Comparison of ENCODE assay signal across 21 cellular contexts in genomic region chr9:995192-995591, GRCh38. TPM values are rescaled to one million over a fixed set of nuclear protein-coding genes. Genes with fewer than 3 reads are reported as not detected.
DNase-seq lines count a peak whose midpoint lies in the region; TF ChIP-seq lines count a peak whose summit lies in the region.
"Had no signal": no experiment of that assay in that cellular context is flagged by ENCODE, and none has a peak within 500 bp of the region (broad histone marks: within the 10 kb centered on the region; RNA-seq: fewer than 3 reads in every experiment).

No MANE protein-coding gene starts in this region.

- H3K9ac ChIP-seq in mesenchymal stem cell (ENCODE audit: low read length) = peak overlapping the region; percentile 45
- H3K9ac ChIP-seq in subcutaneous abdominal adipose tissue (ENCODE audit: low read length in 5 of 5) = no peak overlapping the region
- H3K9ac ChIP-seq: KMS-11 had no signal

- peak overlapping the region; percentile 33; the same call in 1 of the 2 replicates for H3K27ac Mint-ChIP-seq in HFFc6
- H3K27ac Mint-ChIP-seq: H9 had no signal

- H3K36me3 Mint-ChIP-seq in HFFc6 (ENCODE audit: low read depth) = no peaks in the 10 kb centered on the region

- WGBS in mesenchymal stem cell = 82% methylated on average over 2 of the region's 4 CpGs

- H3K36me3 ChIP-seq in SJCRH30 = no peaks in the 10 kb centered on the region
- no peaks in the 10 kb centered on the region for H3K36me3 ChIP-seq in mesenchymal stem cell (ENCODE audit: control insufficient read depth in 1 of 2, insufficient read depth in 2 of 2, low read depth in 1 of 2, low read length in 2 of 2)
- H3K36me3 ChIP-seq in subcutaneous abdominal adipose tissue (ENCODE audit: control insufficient read depth in 5 of 5, insufficient read depth in 5 of 5, low read length in 5 of 5) = peaks cover 0 to 8% (median 6%) of the 10 kb centered on the region in 5 donors
- no peaks in the 10 kb centered on the region for H3K36me3 ChIP-seq in H7 (replicated peaks; ENCODE audit: control insufficient read depth, insufficient read depth, low read length)
- H3K36me3 ChIP-seq: BE2C, Peyer's patch had no signal

- no peak for DNase-seq in HFFc6
- DNase-seq in SJCRH30 = no peak
- no peak for DNase-seq in mesenchymal stem cell
- no peak for DNase-seq in H7
- no peak for DNase-seq in NOMO-1 treated with dmso at 0.1 percent for 144 hours (lab: John Stamatoyannopoulos, UW; ENCODE audit: unreplicated experiment)
- no peak for DNase-seq in HT-29 (ENCODE audit: low spot score)
- DNase-seq in NCI-H2196 treated with DMSO at 0.1 percent for 48 hours (lab: John Stamatoyannopoulos, UW; ENCODE audit: unreplicated experiment) = no peak
- DNase-seq: BE2C, H9, NCI-H187, NCI-H2107, NCI-H510A, NCI-H748 treated with DMSO at 0.1 percent for 48 hours, Peyer's patch had no signal

- H3K4me3 ChIP-seq in SJCRH30 (no peak overlapping the region), mesenchymal stem cell (ENCODE audit: insufficient read depth in 1 of 2, low read depth in 1 of 2, low read length in 2 of 2) (peak overlapping the region in 1 of 2 experiments; percentile 47), subcutaneous abdominal adipose tissue (ENCODE audit: low read depth in 1 of 5, low read length in 5 of 5) (no peak overlapping the region), H7 (ENCODE audit: insufficient read depth, low read depth, low read length) (no peak overlapping the region)
- H3K4me3 ChIP-seq: Peyer's patch had no signal

- no peak overlapping the region for H2BK15ac ChIP-seq in mesenchymal stem cell (ENCODE audit: low read depth, poor library complexity, severe bottlenecking)

- no peak overlapping the region for H2BK12ac ChIP-seq in mesenchymal stem cell (ENCODE audit: low read length in 2 of 2)

- H3K4me3 Mint-ChIP-seq in HFFc6 = peak overlapping the region; percentile 13; the same call in 1 of the 2 replicates
- H3K4me3 Mint-ChIP-seq: H9 had no signal

- H3K4me1 ChIP-seq in SJCRH30 = peaks cover 18% of the 10 kb centered on the region
- H3K4me1 ChIP-seq in mesenchymal stem cell (ENCODE audit: control insufficient read depth, insufficient read depth, low read depth, low read length) = no peaks in the 10 kb centered on the region
- peaks cover 0 to 15% (median 11%) of the 10 kb centered on the region in 5 donors for H3K4me1 ChIP-seq in subcutaneous abdominal adipose tissue (ENCODE audit: control insufficient read depth in 5 of 5, insufficient read depth in 5 of 5, low read length in 5 of 5)
- H3K4me1 ChIP-seq: BE2C, Peyer's patch had no signal

- no peak overlapping the region for H2AFZ ChIP-seq in mesenchymal stem cell (ENCODE audit: low read depth, low read length)

- no peak overlapping the region for H3K4me2 ChIP-seq in mesenchymal stem cell (ENCODE audit: low read length, poor library complexity, severe bottlenecking)
- H3K4me2 ChIP-seq: KMS-11 had no signal

- no peak overlapping the region for H3K23ac ChIP-seq in mesenchymal stem cell (ENCODE audit: low read length in 2 of 2)

- 0 out of 2 replicates have a peak, but pooled peaks cover 2% of the 10 kb centered on the region for H3K9me3 ChIP-seq in SJCRH30 (replicated peaks)
- H3K9me3 ChIP-seq in mesenchymal stem cell (ENCODE audit: control insufficient read depth, low read length) = no peaks in the 10 kb centered on the region
- H3K9me3 ChIP-seq in subcutaneous abdominal adipose tissue (ENCODE audit: control insufficient read depth in 5 of 5, low read length in 5 of 5) = peaks cover 0 to 5% (median 0%) of the 10 kb centered on the region in 5 donors
- H3K9me3 ChIP-seq: Peyer's patch had no signal

- H2AK5ac ChIP-seq in mesenchymal stem cell (ENCODE audit: low read length, severe bottlenecking) = no peak overlapping the region

- H3K27ac ChIP-seq in SJCRH30 (peak overlapping the region; percentile 45), mesenchymal stem cell (ENCODE audit: low read length, poor library complexity, severe bottlenecking) (no peak overlapping the region), subcutaneous abdominal adipose tissue (ENCODE audit: low read depth, low read length) (peak overlapping the region; percentile 69)
- H3K27ac ChIP-seq: HL-60, KMS-11, Peyer's patch had no signal

- H3K79me1 ChIP-seq in mesenchymal stem cell (replicated peaks; ENCODE audit: low read length, poor library complexity, severe bottlenecking) = no peaks in the 10 kb centered on the region

- H3K18ac ChIP-seq in mesenchymal stem cell (ENCODE audit: low read depth in 1 of 2, low read length in 2 of 2) = no peak overlapping the region

- H3K27me3 ChIP-seq in SJCRH30 (no peaks in the 10 kb centered on the region), mesenchymal stem cell (ENCODE audit: control insufficient read depth in 1 of 2, insufficient read depth in 1 of 2, low read length in 2 of 2) (peaks cover 0 to 20% of the 10 kb centered on the region in 2 experiments), subcutaneous abdominal adipose tissue (ENCODE audit: control insufficient read depth in 5 of 5, insufficient read depth in 4 of 5, low read length in 5 of 5) (peaks cover 0 to 7% (median 4%) of the 10 kb centered on the region in 5 donors), H7 (ENCODE audit: control insufficient read depth, insufficient read depth, low read length) (no peaks in the 10 kb centered on the region)
- H3K27me3 ChIP-seq: BE2C, Peyer's patch had no signal

- H3K9me3 Mint-ChIP-seq in HFFc6 = no peaks in the 10 kb centered on the region

- H2BK120ac ChIP-seq in mesenchymal stem cell (ENCODE audit: low read depth, low read length) = no peak overlapping the region

- H3K14ac ChIP-seq in mesenchymal stem cell (ENCODE audit: low read length in 2 of 2) = no peak overlapping the region

- peaks cover 21% of the 10 kb centered on the region for H3K4me1 Mint-ChIP-seq in HFFc6 (ENCODE audit: low read depth)
- H3K4me1 Mint-ChIP-seq: H9 had no signal

- no peak overlapping the region for H3K4ac ChIP-seq in mesenchymal stem cell (ENCODE audit: low read depth in 1 of 2, low read length in 2 of 2)

- no peak overlapping the region for H4K8ac ChIP-seq in mesenchymal stem cell (ENCODE audit: low read length)

- H2BK5ac ChIP-seq in mesenchymal stem cell (ENCODE audit: low read depth, low read length, poor library complexity, severe bottlenecking) = no peak overlapping the region

- no peak for TF ChIP-seq CTCF in HFFc6 (IDR thresholded peaks at IDR 0.05)

- no peak overlapping the region for H4K91ac ChIP-seq in mesenchymal stem cell (ENCODE audit: low read length)

- peaks cover 18% of the 10 kb centered on the region for H3K27me3 Mint-ChIP-seq in HFFc6 (ENCODE audit: insufficient read depth)

RNA-seq across cellular contexts. Expression of gene DMRT3, which starts 18.7 kb away (rescaled TPM):
- not detected for total RNA-seq in HFFc6 (2021; fragmentation: NEBNext Ultra II Directional; extraction: Animal tissue kit (Norgen Biotek cat#: 25700))
- not detected in 2 replicates for total RNA-seq in SJCRH30 (2014; rRNA removed; shearing (Covaris generic))
- polyA plus RNA-seq in mesenchymal stem cell (2013, experiment 1 of 2) = not detected
- not detected for polyA plus RNA-seq in mesenchymal stem cell (2013, experiment 2 of 2)
- not detected in 2 replicates for total RNA-seq in H7 (2014; rRNA removed; shearing (Covaris generic))
- not detected in 2 replicates for total RNA-seq in HT-29 (2014; rRNA removed; shearing (Covaris generic))
- total RNA-seq: A673, H9, IMR-90, Peyer's patch, Right ventricle myocardium inferior, SK-MEL-5 had no signal
- polyA plus RNA-seq: IMR-90 had no signal

RNA-seq across cellular contexts. Expression of gene DMRT2, which starts 55.0 kb away (rescaled TPM):
- not detected for total RNA-seq in HFFc6 (2021; fragmentation: NEBNext Ultra II Directional; extraction: Animal tissue kit (Norgen Biotek cat#: 25700))
- total RNA-seq in SJCRH30 (2014; rRNA removed; shearing (Covaris generic)) = 28.6 and 33.1 TPM in 2 replicates
- polyA plus RNA-seq in mesenchymal stem cell (2013, experiment 1 of 2) = not detected
- polyA plus RNA-seq in mesenchymal stem cell (2013, experiment 2 of 2) = not detected
- not detected in 2 replicates for total RNA-seq in H7 (2014; rRNA removed; shearing (Covaris generic))
- not detected in 2 replicates for total RNA-seq in HT-29 (2014; rRNA removed; shearing (Covaris generic))
- total RNA-seq: A673, H9, IMR-90, Peyer's patch, Right ventricle myocardium inferior had no signal
- polyA plus RNA-seq: IMR-90 had no signal

Comparison
In these comparisons a context has a peak if more than half of its experiments do, and no peak if none do; other contexts are left out.
1. RNA of gene DMRT2, which starts 55.0 kb away (total RNA-seq): 28.6 to 33.1 TPM in SJCRH30; not detected in HFFc6, not detected in H7 and not detected in HT-29; every median in the first group is over 10 times any median in the second.